6 cellular contexts compared by ENCODE assay signal in the genomic region with DNA sequence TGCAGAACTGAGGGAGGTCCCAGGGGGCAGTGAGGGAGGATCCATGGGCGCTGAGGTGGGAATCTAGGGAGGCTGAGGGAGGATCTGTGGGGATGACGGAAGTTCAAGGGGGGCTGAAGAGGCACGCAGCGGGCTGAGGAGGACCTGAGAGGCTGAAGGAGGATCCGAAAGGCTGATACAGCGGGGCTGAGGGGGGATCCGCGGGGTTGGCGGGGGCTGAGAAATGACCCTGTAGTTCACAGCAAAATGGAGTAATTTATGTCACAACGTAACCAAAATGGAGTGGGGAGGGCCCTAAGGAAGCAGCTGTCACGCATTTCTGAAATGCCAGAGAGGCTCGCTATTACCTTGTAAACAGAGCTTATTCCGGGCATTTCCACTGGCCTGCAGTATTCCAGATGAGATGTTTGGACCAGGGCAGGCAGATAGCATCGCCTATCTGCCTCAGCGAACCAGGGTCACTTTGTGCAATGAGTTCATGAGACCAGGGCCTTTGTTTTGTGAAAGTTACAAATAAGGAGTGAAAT. TPM values are rescaled to one million over a fixed set of nuclear protein-coding genes. Genes with fewer than 3 reads are reported as not detected.
DNase-seq lines count a peak whose midpoint lies in the region; ATAC-seq and TF ChIP-seq lines count a peak whose summit lies in the region.

No MANE protein-coding gene starts in this region.

- H3K36me3 ChIP-seq in DND-41 (ENCODE audit: insufficient read depth, low read length) (peaks cover 30% of the 10 kb centered on the region), heart right ventricle (peaks cover 0 to 27% (median 10%) of the 10 kb centered on the region in 9 donors), thymus (ENCODE audit: control insufficient read depth, insufficient read depth) (peaks cover 17% of the 10 kb centered on the region)

- 38 to 46% methylated on average over 15 of the region's 15 CpGs for WGBS in heart right ventricle, 2 donors
- 49% methylated on average over 15 of the region's 15 CpGs for WGBS in thymus

- peaks cover 32% of the 10 kb centered on the region for H3K4me1 ChIP-seq in DND-41 (ENCODE audit: insufficient read depth, low read length)
- peaks cover 7 to 29% (median 21%) of the 10 kb centered on the region in 9 donors for H3K4me1 ChIP-seq in heart right ventricle
- peaks cover 9% of the 10 kb centered on the region for H3K4me1 ChIP-seq in thymus (ENCODE audit: control insufficient read depth, insufficient read depth, low read length)

- H3K4me2 ChIP-seq in DND-41 (ENCODE audit: insufficient read depth, low read length): peak overlapping the region; percentile 91

- H3K27ac ChIP-seq in DND-41 (ENCODE audit: low read length) (peak overlapping the region; percentile 75), heart right ventricle (peak overlapping the region; percentile 56 to 96 (median 87)), thymus (ENCODE audit: low read depth) (peak overlapping the region; percentile 89)

- H3K4me3 ChIP-seq in DND-41 (ENCODE audit: low read depth in 1 of 2, low read length in 2 of 2) (peak overlapping the region; percentile 30 to 84; a peak in 3 of 4 replicates), heart right ventricle (peak overlapping the region; percentile 82 to 99 (median 94)), thymus (ENCODE audit: low read length) (peak overlapping the region; percentile 86)

- peak overlapping the region; percentile 75 for H3K9ac ChIP-seq in DND-41 (ENCODE audit: low read depth, low read length)

- peak overlapping the region; percentile 94 for H2AFZ ChIP-seq in DND-41 (ENCODE audit: low read depth, low read length)

- no peak for DNase-seq in DND-41
- DNase-seq in NCI-H2227 (lab: John Stamatoyannopoulos, UW; ENCODE audit: unreplicated experiment): peak; percentile 52
- no peak for DNase-seq in heart right ventricle
- DNase-seq in glomerular visceral epithelial cell (ENCODE audit: extremely low spot score): no peak
- DNase-seq in KBM-7: no peak

- TF ChIP-seq CTCF in DND-41 (IDR thresholded peaks at IDR 0.05; ENCODE audit: borderline replicate concordance, extremely low read depth, low read length, poor library complexity, severe bottlenecking) (no peak), heart right ventricle (IDR thresholded peaks at IDR 0.05) (no peak)

- H3K27me3 ChIP-seq in DND-41 (ENCODE audit: insufficient read depth, low read length, poor library complexity) (no peaks in the 10 kb centered on the region), heart right ventricle (no peaks in the 10 kb centered on the region), thymus (ENCODE audit: control insufficient read depth, insufficient read depth) (no peaks in the 10 kb centered on the region)

- H4K20me1 ChIP-seq in DND-41 (ENCODE audit: insufficient read depth, low read length): peaks cover 4% of the 10 kb centered on the region; the same call in 1 of the 2 replicates

- intact Hi-C loops in heart right ventricle (cut with DNase I): no loop called here

- H3K9me3 ChIP-seq in DND-41 (ENCODE audit: insufficient read depth, low read length, severe bottlenecking): no peaks in the 10 kb centered on the region
- no peaks in the 10 kb centered on the region for H3K9me3 ChIP-seq in heart right ventricle
- no peaks in the 10 kb centered on the region for H3K9me3 ChIP-seq in thymus (ENCODE audit: control insufficient read depth)

- in situ Hi-C loops in KBM-7 (cut with MboI; ENCODE audit: low pct_unique_long_range_greater_than_20kb, low sequenced_read_pairs): no loop called here

- ATAC-seq in DND-41 (ENCODE audit: insufficient read depth, low read depth) (no peak; the same call in 2 of the 3 replicates), heart right ventricle (peak in 3 of 8 donors; percentile 1 to 11 (median 7))

- H3K79me2 ChIP-seq in DND-41 (ENCODE audit: insufficient read depth, low read length): peaks cover 24% of the 10 kb centered on the region

RNA-seq across cellular contexts. Expression of a gene that starts 0.9 kb away (rescaled TPM):
- 10 to 100 TPM; 38.0 to 65.2 (median 46.3) TPM for total RNA-seq in heart right ventricle
- polyA plus RNA-seq in heart right ventricle (100 to 1,000 TPM; 113 to 174 TPM), thymus (96.7 TPM)

RNA-seq across cellular contexts. Expression of a gene that starts 6.9 kb away (rescaled TPM):
- 10 to 100 TPM in 1 of 10 donors, 1 to 10 TPM in 9; 5.6 to 10.6 (median 6.3) TPM for total RNA-seq in heart right ventricle
- polyA plus RNA-seq in heart right ventricle: 10 to 100 TPM; 11.3 to 15.7 TPM
- 26.1 TPM for polyA plus RNA-seq in thymus

RNA-seq across cellular contexts. Expression of a gene that starts 27.5 kb away (rescaled TPM):
- total RNA-seq in heart right ventricle: 100 to 1,000 TPM; 262 to 372 (median 338) TPM
- polyA plus RNA-seq in heart right ventricle: 100 to 1,000 TPM; 204 to 498 TPM
- 227 TPM for polyA plus RNA-seq in thymus

RNA-seq across cellular contexts. Expression of a gene that starts 30.1 kb away (rescaled TPM):
- 100 to 1,000 TPM; 121 to 207 (median 159) TPM for total RNA-seq in heart right ventricle
- polyA plus RNA-seq in heart right ventricle (100 to 1,000 TPM; 275 to 474 TPM), thymus (370 TPM)

RNA-seq across cellular contexts. Expression of a gene that starts 39.7 kb away (rescaled TPM):
- 1 to 10 TPM in 7 of 10 donors, under 1 TPM in 3; 0.61 to 1.5 (median 1.2) TPM for total RNA-seq in heart right ventricle
- polyA plus RNA-seq in heart right ventricle: 1 to 10 TPM; 1.0 to 1.4 TPM
- 1.2 TPM for polyA plus RNA-seq in thymus
